19 cellular contexts compared by ENCODE assay signal in genomic region chr18:22704627-22704918, GRCh38.
"Had no signal": no experiment of that assay in that cellular context is flagged by ENCODE, and none has a peak within 500 bp of the region (broad histone marks: within the 10 kb centered on the region; RNA-seq: fewer than 3 reads in every experiment).

No MANE protein-coding gene starts in this region.

- DNase-seq: activated CD8-positive, alpha-beta memory T cell treated with anti-CD3 and anti-CD28 coated beads, Interleukin-2, amount 50 U/mL, for 48 hours; activated naive CD8-positive, alpha-beta T cell treated with anti-CD3 and anti-CD28 coated beads, Interleukin-2, amount 10 ng/mL, durations not matched to agents 7 days and 5 days; activated T-cell treated with anti-CD3 and anti-CD28 coated beads, Interleukin-2, amount 50 U/mL, for 4 hours; cerebellar nuclear complex; cortex of kidney; lower lobe of right lung; ovary; stimulated activated naive CD4-positive, alpha-beta T cell treated with Interleukin-2 at 50 U/mL for 16 hours; T-helper 9 cell; upper lobe of left lung had no signal

- H3K9me3 ChIP-seq: lower lobe of right lung, neutrophil, ovary, prostate gland, right atrium auricular region, thoracic aorta, upper lobe of left lung had no signal

- ATAC-seq: activated T-cell treated with anti-CD3 and anti-CD28 coated beads, Interleukin-2, amount 50 U/mL, for 4 hours had no signal

- H3K27ac ChIP-seq: epithelial cell of prostate, lower lobe of right lung, neutrophil, ovary, prostate gland, right atrium auricular region, thoracic aorta, upper lobe of left lung had no signal

- H3K36me3 ChIP-seq: lower lobe of right lung, neutrophil, ovary, prostate gland, right atrium auricular region, thoracic aorta, upper lobe of left lung had no signal

- H3K27me3 ChIP-seq: neutrophil, ovary, right atrium auricular region, upper lobe of left lung had no signal

- H3K27me3 Mint-ChIP-seq: activated naive CD8-positive, alpha-beta T cell treated with anti-CD3 and anti-CD28 coated beads, Interleukin-2, amount 10 ng/mL, durations not matched to agents 7 days and 5 days had no signal

- H3K4me1 ChIP-seq: prostate gland, right atrium auricular region had no signal

- H3K4me3 ChIP-seq: lower lobe of right lung, ovary, prostate gland, right atrium auricular region, thoracic aorta, upper lobe of left lung had no signal

- H3K36me3 Mint-ChIP-seq: activated naive CD8-positive, alpha-beta T cell treated with anti-CD3 and anti-CD28 coated beads, Interleukin-2, amount 10 ng/mL, durations not matched to agents 7 days and 5 days; WTC11 had no signal

- H3K27ac Mint-ChIP-seq: activated naive CD4-positive, alpha-beta T cell treated with anti-CD3 and anti-CD28 coated beads for 36 hours; activated naive CD8-positive, alpha-beta T cell treated with anti-CD3 and anti-CD28 coated beads, Interleukin-2, amount 10 ng/mL, durations not matched to agents 7 days and 5 days; activated T-helper 2 cell treated with anti-CD3 and anti-CD28 coated beads, Interferon-gamma antibody, Interleukin-2, Interleukin-4, amounts not matched to agents 10 μg/mL and 5 μg/mL and 100 μg/mL, durations not matched to agents 14 hours and 24 hours and 36 hours; naive B cell; WTC11 had no signal

- H3K4me1 Mint-ChIP-seq: naive B cell, WTC11 had no signal

- H3K4me3 Mint-ChIP-seq: activated naive CD4-positive, alpha-beta T cell treated with anti-CD3 and anti-CD28 coated beads for 36 hours; activated naive CD8-positive, alpha-beta T cell treated with anti-CD3 and anti-CD28 coated beads, Interleukin-2, amount 10 ng/mL, durations not matched to agents 7 days and 5 days; activated T-cell treated with anti-CD3 and anti-CD28 coated beads, Interleukin-2, amount 50 U/mL, for 4 hours; naive B cell; WTC11 had no signal

- H3K9me3 Mint-ChIP-seq: activated naive CD4-positive, alpha-beta T cell treated with anti-CD3 and anti-CD28 coated beads for 36 hours; activated naive CD8-positive, alpha-beta T cell treated with anti-CD3 and anti-CD28 coated beads, Interleukin-2, amount 10 ng/mL, durations not matched to agents 7 days and 5 days; activated T-helper 2 cell treated with anti-CD3 and anti-CD28 coated beads, Interferon-gamma antibody, Interleukin-2, Interleukin-4, amounts not matched to agents 10 μg/mL and 5 μg/mL and 100 μg/mL, durations not matched to agents 14 hours and 24 hours and 36 hours had no signal
